Comparison of ENCODE assay signal across 25 cellular contexts in the genomic region with DNA sequence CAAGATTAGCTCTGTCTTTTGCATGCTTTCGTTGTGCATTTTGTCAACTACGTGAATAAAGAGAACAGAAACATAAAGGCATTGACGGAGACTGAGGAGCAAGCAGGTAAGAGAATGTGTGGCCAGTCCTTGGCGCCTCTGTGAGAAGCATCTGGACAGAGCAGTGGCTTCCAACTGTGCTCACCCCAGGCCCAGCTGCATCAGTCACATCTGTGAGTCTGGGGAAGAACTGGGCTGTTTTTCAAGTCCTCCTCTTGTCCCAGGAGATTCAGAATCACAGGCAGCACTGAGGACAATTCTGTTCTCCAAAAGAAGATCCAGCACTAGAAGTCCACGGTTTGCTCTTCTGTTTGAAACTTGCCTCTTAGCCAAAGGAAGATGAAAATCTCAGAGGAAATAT. TPM values are rescaled to one million over a fixed set of nuclear protein-coding genes. Genes with fewer than 3 reads are reported as not detected.
DNase-seq lines count a peak whose midpoint lies in the region; ATAC-seq lines count a peak whose summit lies in the region.
"Had no signal": no experiment of that assay in that cellular context is flagged by ENCODE, and none has a peak within 500 bp of the region (broad histone marks: within the 10 kb centered on the region; RNA-seq: fewer than 3 reads in every experiment).

No MANE protein-coding gene starts in this region.

- intact Hi-C loops in Right ventricle myocardium superior (cut with DNase I) = loop anchor here (10.0 kb wide), 1 partner anchor 145 kb away; no protein-coding TSS in a partner anchor
- intact Hi-C loops in cardiac septum (cut with DNase I) = loop anchor here (5.0 kb wide), 1 partner anchor 148 kb away; no protein-coding TSS in a partner anchor

- POLR2A ChIA-PET in T-cell (lab: Charles Lee) = no interaction called here

- no peaks in the 10 kb centered on the region for H3K36me3 Mint-ChIP-seq in T-cell
- no peaks in the 10 kb centered on the region for H3K36me3 Mint-ChIP-seq in stimulated activated memory B cell treated with anti-CD40 and anti-IgM and Interleukin-4, amounts not matched to agents 10 μg/mL and 1 μg/mL and 100 μg/mL, for 72 hours
- H3K36me3 Mint-ChIP-seq: natural killer cell, type B pancreatic cell had no signal

- ATAC-seq in Right ventricle myocardium superior (ENCODE audit: poor library complexity) (peak; percentile 59), T-cell (replicated peaks in 1 of 4) (no peak), GM21723 (IDR thresholded peaks at IDR 0.05; ENCODE audit: unreplicated experiment) (no peak)
- ATAC-seq in stimulated activated memory B cell treated with anti-CD40 and anti-IgM and Interleukin-4, amounts not matched to agents 10 μg/mL and 1 μg/mL and 100 μg/mL, for 72 hours = no peak
- ATAC-seq: activated CD8-positive, alpha-beta T cell treated with anti-CD3 and anti-CD28 coated beads, Interleukin-2, amount 10 ng/mL, durations not matched to agents 7 days and 5 days; GM12878; left colon; natural killer cell had no signal

- CTCF ChIA-PET in T-cell (lab: Charles Lee) = interaction anchor here (0.5 to 1.2 kb wide), 4 partner anchors 12 to 397 kb away, joined by 3 to 4 read pairs (median 3); no protein-coding TSS in a partner anchor

- H3K27ac ChIP-seq in cingulate gyrus (ENCODE audit: low read depth, low read length) = peak overlapping the region; percentile 87
- H3K27ac ChIP-seq: A549, ovary, PC-9, sigmoid colon had no signal

- H3K27me3 Mint-ChIP-seq in T-cell = peaks cover 3 to 5% of the 10 kb centered on the region in 2 donors
- peaks cover under 1% of the 10 kb centered on the region for H3K27me3 Mint-ChIP-seq in stimulated activated memory B cell treated with anti-CD40 and anti-IgM and Interleukin-4, amounts not matched to agents 10 μg/mL and 1 μg/mL and 100 μg/mL, for 72 hours

- no peak overlapping the region for H3K4me3 Mint-ChIP-seq in T-cell
- no peak overlapping the region for H3K4me3 Mint-ChIP-seq in stimulated activated memory B cell treated with anti-CD40 and anti-IgM and Interleukin-4, amounts not matched to agents 10 μg/mL and 1 μg/mL and 100 μg/mL, for 72 hours
- H3K4me3 Mint-ChIP-seq: activated CD8-positive, alpha-beta T cell treated with anti-CD3 and anti-CD28 coated beads, Interleukin-2, amount 10 ng/mL, durations not matched to agents 7 days and 5 days; B cell; H9; natural killer cell; stimulated activated naive CD8-positive, alpha-beta T cell treated with anti-CD3 and anti-CD28 coated beads, Interleukin-15, Interleukin-2, amounts not matched to agents 100 ng/mL and 50 ng/mL, for 24 hours; type B pancreatic cell had no signal

- no peak overlapping the region for H3K27ac Mint-ChIP-seq in T-cell
- no peak overlapping the region for H3K27ac Mint-ChIP-seq in stimulated activated memory B cell treated with anti-CD40 and anti-IgM and Interleukin-4, amounts not matched to agents 10 μg/mL and 1 μg/mL and 100 μg/mL, for 72 hours
- H3K27ac Mint-ChIP-seq: activated CD8-positive, alpha-beta T cell treated with anti-CD3 and anti-CD28 coated beads, Interleukin-2, amount 10 ng/mL, durations not matched to agents 7 days and 5 days; B cell; H9; natural killer cell; stimulated activated naive CD8-positive, alpha-beta T cell treated with anti-CD3 and anti-CD28 coated beads, Interleukin-15, Interleukin-2, amounts not matched to agents 100 ng/mL and 50 ng/mL, for 24 hours; type B pancreatic cell had no signal

- no peaks in the 10 kb centered on the region for H3K4me1 Mint-ChIP-seq in T-cell
- no peaks in the 10 kb centered on the region for H3K4me1 Mint-ChIP-seq in stimulated activated memory B cell treated with anti-CD40 and anti-IgM and Interleukin-4, amounts not matched to agents 10 μg/mL and 1 μg/mL and 100 μg/mL, for 72 hours
- H3K4me1 Mint-ChIP-seq: natural killer cell had no signal

- no peaks in the 10 kb centered on the region for H3K9me3 Mint-ChIP-seq in T-cell
- H3K9me3 Mint-ChIP-seq in stimulated activated memory B cell treated with anti-CD40 and anti-IgM and Interleukin-4, amounts not matched to agents 10 μg/mL and 1 μg/mL and 100 μg/mL, for 72 hours = no peaks in the 10 kb centered on the region
- H3K9me3 Mint-ChIP-seq: H9; natural killer cell; stimulated activated naive CD8-positive, alpha-beta T cell treated with anti-CD3 and anti-CD28 coated beads, Interleukin-15, Interleukin-2, amounts not matched to agents 100 ng/mL and 50 ng/mL, for 24 hours; type B pancreatic cell had no signal

- DNase-seq in Right ventricle myocardium superior (no peak), cardiac septum (ENCODE audit: low spot score) (no peak), midbrain (lab: John Stamatoyannopoulos, UW) (peak; percentile 62), T-cell (no peak), NCI-H1092 (lab: John Stamatoyannopoulos, UW) (no peak)
- DNase-seq: activated CD8-positive, alpha-beta T cell treated with anti-CD3 and anti-CD28 coated beads, Interleukin-2, amount 10 ng/mL, durations not matched to agents 7 days and 5 days; activated naive CD4-positive, alpha-beta T cell; dermis blood vessel endothelial cell; H9; left colon; natural killer cell; NCI-H1436 treated with DMSO at 0.1 percent for 48 hours; NCI-H510A treated with DMSO at 0.1 percent for 48 hours; ovary; PC-9; SHP77 treated with DMSO at 0.1 percent for 48 hours; sigmoid colon had no signal

RNA-seq across cellular contexts. Expression of a gene that starts 14.3 kb away (rescaled TPM):
- 0.13 TPM for total RNA-seq in Right ventricle myocardium superior
- 0.27 TPM for total RNA-seq in cardiac septum
- under 1 TPM in 1 of 5 donors, not detected in 4; 0.18 TPM for total RNA-seq in T-cell
- total RNA-seq: activated CD8-positive, alpha-beta T cell treated with anti-CD3 and anti-CD28 coated beads, Interleukin-2, amount 10 ng/mL, durations not matched to agents 7 days and 5 days; B cell; GM12878; natural killer cell; PC-9 had no signal
